ENCODE assay signal across 28 cellular contexts in genomic region chr14:52485350-52485960, GRCh38.
DNase-seq lines count a peak whose midpoint lies in the region; ATAC-seq, FAIRE-seq and TF ChIP-seq lines count a peak whose summit lies in the region.
"Had no signal": no experiment of that assay in that cellular context is flagged by ENCODE, and none has a peak within 500 bp of the region (broad histone marks: within the 10 kb centered on the region; RNA-seq: fewer than 3 reads in every experiment).

No MANE protein-coding gene starts in this region.

- peak; percentile 73; the same call in 2 of the 3 replicates for ATAC-seq in RWPE2 (ENCODE audit: low read depth)
- no peak for ATAC-seq in GM19395 (IDR thresholded peaks at IDR 0.05; ENCODE audit: unreplicated experiment)
- ATAC-seq: HCT116 had no signal

- no peak overlapping the region for H3K4me3 ChIP-seq in breast epithelium
- no peak overlapping the region for H3K4me3 ChIP-seq in RWPE2 (ENCODE audit: severe bottlenecking)

- H3K9me3 ChIP-seq in breast epithelium (no peaks in the 10 kb centered on the region), RWPE2 (ENCODE audit: severe bottlenecking) (no peaks in the 10 kb centered on the region)
- H3K9me3 ChIP-seq: BE2C, SK-N-SH had no signal

- no TSS peak for BruUV-seq in MCF 10A (replicated peaks; lab: Mats Ljungman, UMichigan)

- H3K4me1 Mint-ChIP-seq in MCF 10A (ENCODE audit: insufficient read depth, unreplicated experiment) = no peaks in the 10 kb centered on the region
- peaks cover 8% of the 10 kb centered on the region for H3K4me1 Mint-ChIP-seq in T-helper 2 cell treated with Interferon-gamma antibody and Interleukin-4, amounts not matched to agents 5 μg/mL and 100 μg/mL, for 36 hours (ENCODE audit: low read depth)
- H3K4me1 Mint-ChIP-seq: IgD-negative memory B cell had no signal

- H3K27ac ChIP-seq in breast epithelium (no peak overlapping the region), RWPE2 (ENCODE audit: poor library complexity, severe bottlenecking) (no peak overlapping the region)
- H3K27ac ChIP-seq: KMS-11 had no signal

- peak; percentile 4 for FAIRE-seq in endometrium (lab: Jason Lieb, UNC)
- FAIRE-seq: GM18507, H1, RCC 7860 had no signal

- no peaks in the 10 kb centered on the region for H3K27me3 Mint-ChIP-seq in MCF 10A (ENCODE audit: insufficient read depth, unreplicated experiment)
- no peaks in the 10 kb centered on the region for H3K27me3 Mint-ChIP-seq in T-helper 2 cell treated with Interferon-gamma antibody and Interleukin-4, amounts not matched to agents 5 μg/mL and 100 μg/mL, for 36 hours (ENCODE audit: low read depth)
- H3K27me3 Mint-ChIP-seq: IgD-negative memory B cell had no signal

- no peak for TF ChIP-seq CTCF in MCF 10A (IDR thresholded peaks at IDR 0.05; ENCODE audit: unreplicated experiment)
- TF ChIP-seq CTCF in breast epithelium (IDR thresholded peaks at IDR 0.05) = no peak
- TF ChIP-seq CTCF in RWPE2 (IDR thresholded peaks at IDR 0.05; ENCODE audit: poor library complexity, severe bottlenecking) = no peak

- H3K36me3 ChIP-seq in breast epithelium (peaks cover 5% of the 10 kb centered on the region), RWPE2 (ENCODE audit: low read depth) (no peaks in the 10 kb centered on the region)

- H3K9me3 Mint-ChIP-seq in MCF 10A (ENCODE audit: unreplicated experiment) = no peaks in the 10 kb centered on the region
- H3K9me3 Mint-ChIP-seq in T-helper 2 cell treated with Interferon-gamma antibody and Interleukin-4, amounts not matched to agents 5 μg/mL and 100 μg/mL, for 36 hours = no peaks in the 10 kb centered on the region
- H3K9me3 Mint-ChIP-seq: IgD-negative memory B cell had no signal

- no peaks in the 10 kb centered on the region for H3K36me3 Mint-ChIP-seq in MCF 10A (ENCODE audit: insufficient read depth, unreplicated experiment)
- H3K36me3 Mint-ChIP-seq in T-helper 2 cell treated with Interferon-gamma antibody and Interleukin-4, amounts not matched to agents 5 μg/mL and 100 μg/mL, for 36 hours (ENCODE audit: low read depth) = peaks cover 12% of the 10 kb centered on the region

- peak; percentile 7 for DNase-seq in MCF 10A (ENCODE audit: unreplicated experiment)
- DNase-seq in breast epithelium (ENCODE audit: low spot score in 2 of 2) = no peak
- DNase-seq in RWPE2 (ENCODE audit: low spot score) = no peak
- DNase-seq in T-helper 2 cell treated with Interferon-gamma antibody and Interleukin-4, amounts not matched to agents 5 μg/mL and 100 μg/mL, for 36 hours (ENCODE audit: low spot score) = no peak
- DNase-seq in NCI-H1417 (lab: John Stamatoyannopoulos, UW) = no peak
- DNase-seq in NCI-H82 treated with DMSO at 0.1 percent for 48 hours (lab: John Stamatoyannopoulos, UW; ENCODE audit: unreplicated experiment) = no peak
- DNase-seq: 8988T, ACHN, BE2C, Calu3, DMS153, DND-41, NCI-H1048, NCI-H1417 treated with DMSO at 0.1 percent for 48 hours, NCI-H1930, NCI-H446, NCI-H524 treated with DMSO at 0.1 percent for 48 hours, NCI-H774, SK-N-SH, SW 1271 had no signal

- no peak for TF ChIP-seq POLR2A in breast epithelium (IDR thresholded peaks at IDR 0.05)

- POLR2A ChIA-PET in MCF 10A (lab: Yijun Ruan, JAX) = interaction anchor here (0.6 kb wide), 2 partner anchors 295 to 472 kb away, joined by 4 to 5 read pairs; no protein-coding TSS in a partner anchor

- H3K27me3 ChIP-seq in breast epithelium = no peaks in the 10 kb centered on the region
- H3K27me3 ChIP-seq in RWPE2 (ENCODE audit: insufficient read depth, poor library complexity, severe bottlenecking) = no peaks in the 10 kb centered on the region
- H3K27me3 ChIP-seq: BE2C had no signal

- intact Hi-C loops in MCF 10A (cut with micrococcal nuclease) = no loop called here
- intact Hi-C loops in breast epithelium (cut with DNase I; ENCODE audit: low total_unique reads) = no loop called here

- H3K4me1 ChIP-seq in breast epithelium (no peaks in the 10 kb centered on the region), RWPE2 (ENCODE audit: insufficient read depth, poor library complexity, severe bottlenecking) (peaks cover 6% of the 10 kb centered on the region)
- H3K4me1 ChIP-seq: BE2C had no signal

- CTCF ChIA-PET in MCF 10A (lab: Yijun Ruan, JAX) = interaction anchor here (0.7 to 0.9 kb wide), 4 partner anchors 9 to 352 kb away, joined by 3 to 5 read pairs (median 4); no protein-coding TSS in a partner anchor

- H3K27ac Mint-ChIP-seq in MCF 10A (ENCODE audit: low read depth, unreplicated experiment) = no peak overlapping the region
- no peak overlapping the region for H3K27ac Mint-ChIP-seq in T-helper 2 cell treated with Interferon-gamma antibody and Interleukin-4, amounts not matched to agents 5 μg/mL and 100 μg/mL, for 36 hours
- H3K27ac Mint-ChIP-seq: IgD-negative memory B cell had no signal

- no peak overlapping the region for H3K4me3 Mint-ChIP-seq in MCF 10A (ENCODE audit: unreplicated experiment)
- no peak overlapping the region for H3K4me3 Mint-ChIP-seq in T-helper 2 cell treated with Interferon-gamma antibody and Interleukin-4, amounts not matched to agents 5 μg/mL and 100 μg/mL, for 36 hours
- H3K4me3 Mint-ChIP-seq: IgD-negative memory B cell had no signal
